Comparison of ENCODE assay signal across 8 cellular contexts in genomic region chr6:2103644-2104523, GRCh38.
DNase-seq lines count a peak whose midpoint lies in the region; ATAC-seq, FAIRE-seq and TF ChIP-seq lines count a peak whose summit lies in the region.

No MANE protein-coding gene starts in this region.

- peak; percentile 96 for FAIRE-seq in islet of Langerhans (lab: Jason Lieb, UNC)

- WGBS in body of pancreas, 2 donors: 36 to 42% methylated on average over 7 of the region's 7 CpGs
- 57 to 77% methylated on average over 7 of the region's 7 CpGs for WGBS in transverse colon (ENCODE audit: low coverage in 1 of 2), 2 donors

- TF ChIP-seq POLR2A in body of pancreas (IDR thresholded peaks at IDR 0.05) (no peak), transverse colon (IDR thresholded peaks at IDR 0.05) (no peak)

- peak overlapping the region in 2 of 4 donors; percentile 6 to 35 for H3K27ac ChIP-seq in body of pancreas
- no peak overlapping the region for H3K27ac ChIP-seq in transverse colon

- intact Hi-C loops in body of pancreas (cut with DNase I) (loop anchor here (5.0 kb wide), 1 partner anchor 492 kb away; no protein-coding TSS in a partner anchor), transverse colon (cut with DNase I; ENCODE audit: low total_unique reads) (loop anchor here (10.0 kb wide), 1 partner anchor 499 kb away; the partner anchor contains the start of gene FOXC1)

- ATAC-seq in GM18861 (IDR thresholded peaks at IDR 0.05; ENCODE audit: unreplicated experiment) (peak; percentile 76), body of pancreas (peak; percentile 82), HG03439 (IDR thresholded peaks at IDR 0.05; ENCODE audit: unreplicated experiment) (no peak), HG02840 (IDR thresholded peaks at IDR 0.05; ENCODE audit: low FRiP score, unreplicated experiment) (no peak)

- CTCF ChIA-PET in BJ (lab: Yijun Ruan, JAX): interaction anchor here (0.6 to 1.4 kb wide), 26 partner anchors 9 to 530 kb away, joined by 3 to 22 read pairs (median 4); partner anchors contain the start of gene FOXC1

- H3K9me3 ChIP-seq in body of pancreas: no peaks in the 10 kb centered on the region
- no peaks in the 10 kb centered on the region for H3K9me3 ChIP-seq in transverse colon

- H3K36me3 ChIP-seq in BJ (ENCODE audit: control insufficient read depth, insufficient read depth, low read length) (no peaks in the 10 kb centered on the region), body of pancreas (replicated peaks in 1 of 2; ENCODE audit: insufficient read depth in 1 of 2, low read depth in 2 of 2) (no peaks in the 10 kb centered on the region), transverse colon (no peaks in the 10 kb centered on the region)

- no peak for TF ChIP-seq EP300 in transverse colon (IDR thresholded peaks at IDR 0.05; ENCODE audit: low read depth)

- peak; percentile 62 for TF ChIP-seq CTCF in BJ (IDR thresholded peaks at IDR 0.05; ENCODE audit: insufficient read depth, low read depth, low read length)
- peak in 6 of 7 experiments; percentile 24 to 84 (median 78) for TF ChIP-seq CTCF in body of pancreas (IDR thresholded peaks at IDR 0.05)
- TF ChIP-seq CTCF in transverse colon (IDR thresholded peaks at IDR 0.05): peak; percentile 38 to 50 (median 44)

- H3K4me1 ChIP-seq in body of pancreas (peaks cover 18% of the 10 kb centered on the region), transverse colon (no peaks in the 10 kb centered on the region)

- DNase-seq in BJ (ENCODE audit: low read depth) (peak; percentile 3), NCI-H526 treated with DMSO at 0.1 percent for 48 hours (lab: John Stamatoyannopoulos, UW) (peak; percentile 53), body of pancreas (peak in 2 of 4 donors; percentile 18 to 26), transverse colon (no peak)

- H3K27me3 ChIP-seq in BJ (ENCODE audit: control insufficient read depth, insufficient read depth, low read length) (no peaks in the 10 kb centered on the region), body of pancreas (no peaks in the 10 kb centered on the region), transverse colon (no peaks in the 10 kb centered on the region)

- POLR2A ChIA-PET in BJ (lab: Charles Lee): no interaction called here

- in situ Hi-C loops in transverse colon (cut with MboI; ENCODE audit: low pct_ligation_motif_present in 1 of 4, low pct_unique_long_range_greater_than_20kb in 1 of 4, low sequenced_read_pairs in 3 of 4): no loop called here

- H3K4me3 ChIP-seq in BJ (ENCODE audit: low read depth, low read length): no peak overlapping the region
- no peak overlapping the region for H3K4me3 ChIP-seq in body of pancreas
- no peak overlapping the region for H3K4me3 ChIP-seq in transverse colon

Comparison
In these comparisons a context has a peak if more than half of its experiments do, and no peak if none do; other contexts are left out.
1. ATAC-seq: peak in GM18861 (single experiment) and body of pancreas (single experiment); none in HG03439 (single experiment) and HG02840 (single experiment).
2. Peak in every context shown above with its lines, with median percentiles within 50 percentile points of each other: CTCF ChIP-seq.